Comparison of ENCODE assay signal across 1 cellular context in the genomic region with DNA sequence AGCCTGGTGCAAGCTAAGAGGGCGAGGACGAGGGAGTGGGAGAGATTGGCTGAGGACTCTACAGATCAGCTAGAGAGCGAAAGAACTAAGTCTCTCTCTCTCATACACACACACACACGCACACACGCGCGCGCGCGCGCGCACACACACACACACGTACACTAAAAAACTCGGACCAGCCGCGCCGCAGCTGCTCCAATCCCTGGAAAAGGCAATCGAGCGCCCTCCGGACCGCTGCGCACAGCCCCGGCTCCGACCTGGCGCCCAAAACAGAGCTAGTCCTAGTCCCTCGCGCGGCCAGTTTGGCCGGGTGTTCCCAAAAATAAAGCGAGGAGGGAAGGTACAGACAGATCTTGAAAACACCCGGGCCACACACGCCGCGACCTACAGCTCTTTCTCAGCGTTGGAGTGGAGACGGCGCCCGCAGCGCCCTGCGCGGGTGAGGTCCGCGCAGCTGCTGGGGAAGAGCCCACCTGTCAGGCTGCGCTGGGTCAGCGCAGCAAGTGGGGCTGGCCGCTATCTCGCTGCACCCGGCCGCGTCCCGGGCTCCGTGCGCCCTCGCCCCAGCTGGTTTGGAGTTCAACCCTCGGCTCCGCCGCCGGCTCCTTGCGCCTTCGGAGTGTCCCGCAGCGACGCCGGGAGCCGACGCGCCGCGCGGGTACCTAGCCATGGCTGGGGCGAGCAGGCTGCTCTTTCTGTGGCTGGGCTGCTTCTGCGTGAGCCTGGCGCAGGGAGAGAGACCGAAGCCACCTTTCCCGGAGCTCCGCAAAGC.
TF ChIP-seq lines count a peak whose summit lies in the region.

A gene with protein sequence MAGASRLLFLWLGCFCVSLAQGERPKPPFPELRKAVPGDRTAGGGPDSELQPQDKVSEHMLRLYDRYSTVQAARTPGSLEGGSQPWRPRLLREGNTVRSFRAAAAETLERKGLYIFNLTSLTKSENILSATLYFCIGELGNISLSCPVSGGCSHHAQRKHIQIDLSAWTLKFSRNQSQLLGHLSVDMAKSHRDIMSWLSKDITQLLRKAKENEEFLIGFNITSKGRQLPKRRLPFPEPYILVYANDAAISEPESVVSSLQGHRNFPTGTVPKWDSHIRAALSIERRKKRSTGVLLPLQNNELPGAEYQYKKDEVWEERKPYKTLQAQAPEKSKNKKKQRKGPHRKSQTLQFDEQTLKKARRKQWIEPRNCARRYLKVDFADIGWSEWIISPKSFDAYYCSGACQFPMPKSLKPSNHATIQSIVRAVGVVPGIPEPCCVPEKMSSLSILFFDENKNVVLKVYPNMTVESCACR (plus strand): TSS at position 92 of the 772 bp plus-strand sequence. CDS start 577 bp downstream, at position 669.

TF ChIP-seq in endothelial cell of umbilical vein, 7 proteins besides CTCF, POLR2A, EP300 and RAD21:
- TF ChIP-seq POLR2AphosphoS5 (IDR thresholded peaks at IDR 0.05; ENCODE audit: insufficient read depth, low read depth, low read length) = no peak
- TF ChIP-seq EZH2 (IDR thresholded peaks at IDR 0.05; ENCODE audit: borderline replicate concordance, low read depth, low read length, severe bottlenecking) = peak; percentile 43
TF ChIP-seq in endothelial cell of umbilical vein: peak in this region for 1.
